ENCODE assay signal across 8 cellular contexts in genomic region chr19:56671613-56671994, GRCh38. TPM values are rescaled to one million over a fixed set of nuclear protein-coding genes. Genes with fewer than 3 reads are reported as not detected.
DNase-seq lines count a peak whose midpoint lies in the region; ATAC-seq and TF ChIP-seq lines count a peak whose summit lies in the region.

ZNF835 (minus strand) TSS chr19:56671757; CDS start chr19:56665198, 6,559 bp downstream.

- H3K27me3 ChIP-seq in fibroblast of lung (ENCODE audit: control insufficient read depth, insufficient read depth, low read length) (no peaks in the 10 kb centered on the region), stomach smooth muscle (ENCODE audit: control insufficient read depth in 1 of 2, insufficient read depth in 2 of 2, low read length in 2 of 2) (no peaks in the 10 kb centered on the region)

- H3K4me3 ChIP-seq in fibroblast of lung (replicated peaks in 1 of 4; ENCODE audit: control extremely low read depth in 1 of 4, insufficient read depth in 1 of 4, low read depth in 3 of 4, low read length in 4 of 4) (peak within 1 kb of the TSS in 2 of 4 experiments; percentile 20 to 59), stomach smooth muscle (ENCODE audit: low read length in 2 of 2) (peak within 1 kb of the TSS; percentile 99 to 100)

- H3K4me1 ChIP-seq in fibroblast of lung (ENCODE audit: control insufficient read depth, extremely low read depth, insufficient read depth, low read length) = no peaks in the 10 kb centered on the region
- peaks cover 14% of the 10 kb centered on the region for H3K4me1 ChIP-seq in stomach smooth muscle (ENCODE audit: control insufficient read depth, insufficient read depth, low read length)

- no peak within 1 kb of the TSS for H3K4me2 ChIP-seq in fibroblast of lung (ENCODE audit: extremely low read depth, insufficient read depth, low read length)

- H3K9ac ChIP-seq in fibroblast of lung (ENCODE audit: insufficient read depth, low read length) (no peak within 1 kb of the TSS), stomach smooth muscle (ENCODE audit: low read length in 2 of 2) (peak within 1 kb of the TSS; percentile 92 to 95)

- peak; percentile 92 for DNase-seq in NCI-H82 (lab: John Stamatoyannopoulos, UW)
- DNase-seq in activated T-cell treated with anti-CD3 and anti-CD28 coated beads, Interleukin-2, amount 50 U/mL, for 4 hours = peak; percentile 73
- peak; percentile 2 to 70 for DNase-seq in fibroblast of lung (ENCODE audit: low read depth in 2 of 2)
- peak; percentile 89 for DNase-seq in occipital lobe (lab: John Stamatoyannopoulos, UW)
- DNase-seq in HFFc6 = no peak
- no peak for DNase-seq in NCI-H748 treated with DMSO at 0.1 percent for 48 hours (lab: John Stamatoyannopoulos, UW)

- no peak within 1 kb of the TSS for H2AFZ ChIP-seq in fibroblast of lung (ENCODE audit: low read length)

- no peak within 1 kb of the TSS for H3K27ac Mint-ChIP-seq in HFFc6

- peaks cover 11% of the 10 kb centered on the region for H3K4me1 Mint-ChIP-seq in activated T-cell treated with anti-CD3 and anti-CD28 coated beads, Interleukin-2, amount 50 U/mL, for 4 hours (ENCODE audit: low read depth)
- no peaks in the 10 kb centered on the region for H3K4me1 Mint-ChIP-seq in HFFc6 (ENCODE audit: low read depth)

- H3K27me3 Mint-ChIP-seq in activated T-cell treated with anti-CD3 and anti-CD28 coated beads, Interleukin-2, amount 50 U/mL, for 4 hours (ENCODE audit: low read depth) = no peaks in the 10 kb centered on the region
- H3K27me3 Mint-ChIP-seq in HFFc6 (ENCODE audit: insufficient read depth) = no peaks in the 10 kb centered on the region

- H3K27ac ChIP-seq in fibroblast of lung (ENCODE audit: insufficient read depth, low read length) (no peak within 1 kb of the TSS), stomach smooth muscle (ENCODE audit: low read length) (peak within 1 kb of the TSS; percentile 46)

- peaks cover 9% of the 10 kb centered on the region for H3K9me3 Mint-ChIP-seq in activated T-cell treated with anti-CD3 and anti-CD28 coated beads, Interleukin-2, amount 50 U/mL, for 4 hours
- peaks cover 53% of the 10 kb centered on the region for H3K9me3 Mint-ChIP-seq in HFFc6

- H3K79me2 ChIP-seq in fibroblast of lung (ENCODE audit: control insufficient read depth, insufficient read depth, low read length) = no peaks in the 10 kb centered on the region

- no peaks in the 10 kb centered on the region for H3K36me3 ChIP-seq in fibroblast of lung (ENCODE audit: control insufficient read depth, insufficient read depth, low read length)
- peaks cover 0 to 4% of the 10 kb centered on the region in 2 donors for H3K36me3 ChIP-seq in stomach smooth muscle (ENCODE audit: control insufficient read depth in 2 of 2, insufficient read depth in 2 of 2, low read length in 2 of 2)

- peaks cover 4% of the 10 kb centered on the region for H3K36me3 Mint-ChIP-seq in activated T-cell treated with anti-CD3 and anti-CD28 coated beads, Interleukin-2, amount 50 U/mL, for 4 hours (ENCODE audit: insufficient read depth)
- H3K36me3 Mint-ChIP-seq in HFFc6 (ENCODE audit: low read depth) = peaks cover 10% of the 10 kb centered on the region; the same call in 1 of the 2 replicates

- H3K4me3 Mint-ChIP-seq in activated T-cell treated with anti-CD3 and anti-CD28 coated beads, Interleukin-2, amount 50 U/mL, for 4 hours = peak within 1 kb of the TSS; percentile 85
- no peak within 1 kb of the TSS for H3K4me3 Mint-ChIP-seq in HFFc6

- TF ChIP-seq CTCF in fibroblast of lung (conservative IDR thresholded peaks at IDR 0.05 in 1 of 2, IDR thresholded peaks at IDR 0.05 in 1 of 2; ENCODE audit: low read depth in 1 of 2, low read length in 2 of 2) = no peak
- no peak for TF ChIP-seq CTCF in HFFc6 (IDR thresholded peaks at IDR 0.05)

- H4K20me1 ChIP-seq in fibroblast of lung (ENCODE audit: control insufficient read depth, extremely low read depth, insufficient read depth, low read length) = no peaks in the 10 kb centered on the region

- ATAC-seq in activated T-cell treated with anti-CD3 and anti-CD28 coated beads, Interleukin-2, amount 50 U/mL, for 4 hours = peak; percentile 90 to 93
- no peak for ATAC-seq in HG02610 (IDR thresholded peaks at IDR 0.05; ENCODE audit: unreplicated experiment)

- H3K9me3 ChIP-seq in fibroblast of lung (ENCODE audit: control insufficient read depth, insufficient read depth, low read depth, low read length) (no peaks in the 10 kb centered on the region), stomach smooth muscle (ENCODE audit: control insufficient read depth in 2 of 2, low read length in 2 of 2) (no peaks in the 10 kb centered on the region)

RNA-seq across cellular contexts. Expression of gene ZNF835, which starts in this region (rescaled TPM):
- total RNA-seq in activated T-cell treated with anti-CD3 and anti-CD28 coated beads, Interleukin-2, amount 50 U/mL, for 4 hours = 1 to 10 TPM; 1.7 to 3.4 (median 2.7) TPM
- 3.3 and 3.6 TPM in 2 replicates for total RNA-seq in fibroblast of lung
- 0.53 TPM in 1 of 2 replicates, not detected in the other for polyA plus RNA-seq in fibroblast of lung
- polyA plus RNA-seq in fibroblast of lung (2012) = 0.02 TPM in 1 of 2 replicates, not detected in the other
- 0.07 TPM in 1 of 2 replicates, not detected in the other for polyA minus RNA-seq in fibroblast of lung (ENCODE audit: low replicate concordance)
- 7.8 TPM for total RNA-seq in occipital lobe
- not detected for total RNA-seq in HFFc6 (2021; fragmentation: NEBNext Ultra II Directional; extraction: Animal tissue kit (Norgen Biotek cat#: 25700))

Comparison
In these comparisons a context has a peak if more than half of its experiments do, and no peak if none do; other contexts are left out.
1. DNase-seq: peak in NCI-H82 (single experiment), activated T-cell treated with anti-CD3 and anti-CD28 coated beads, Interleukin-2, amount 50 U/mL, for 4 hours (single experiment), fibroblast of lung (2 of 2) and occipital lobe (single experiment); none in HFFc6 (single experiment) and NCI-H748 treated with DMSO at 0.1 percent for 48 hours (single experiment).